37 cellular contexts compared by ENCODE assay signal in genomic region chr5:60948738-60949137, GRCh38. TPM values are rescaled to one million over a fixed set of nuclear protein-coding genes. Genes with fewer than 3 reads are reported as not detected.
DNase-seq lines count a peak whose midpoint lies in the region; ATAC-seq, FAIRE-seq and TF ChIP-seq lines count a peak whose summit lies in the region.
"Had no signal": no experiment of that assay in that cellular context is flagged by ENCODE, and none has a peak within 500 bp of the region (broad histone marks: within the 10 kb centered on the region; RNA-seq: fewer than 3 reads in every experiment).

No MANE protein-coding gene starts in this region.

- H2AFZ ChIP-seq in K562 (ENCODE audit: low read depth, low read length), result no peak overlapping the region

- H3K36me3 Mint-ChIP-seq in activated naive CD8-positive, alpha-beta T cell, result peaks cover 4% of the 10 kb centered on the region
- H3K36me3 Mint-ChIP-seq in activated naive CD8-positive, alpha-beta T cell treated with anti-CD3 and anti-CD28 coated beads, Interleukin-2, amount 50 U/mL, for 24 hours (ENCODE audit: low read depth), result peaks cover 12% of the 10 kb centered on the region
- peaks cover 7% of the 10 kb centered on the region for H3K36me3 Mint-ChIP-seq in neural crest cell (ENCODE audit: low read depth)
- peaks cover 3% of the 10 kb centered on the region for H3K36me3 Mint-ChIP-seq in activated T-cell treated with anti-CD3 and anti-CD28 coated beads, Interleukin-2, amount 50 U/mL, for 4 hours (ENCODE audit: insufficient read depth)
- H3K36me3 Mint-ChIP-seq: CD14-positive monocyte; CD4-positive, CD25-positive, alpha-beta regulatory T cell had no signal

- DNase-seq in activated naive CD8-positive, alpha-beta T cell treated with anti-CD3 and anti-CD28 coated beads, Interleukin-2, amount 50 U/mL, for 24 hours, result no peak
- DNase-seq in K562 (ENCODE audit: extremely low read depth in 1 of 4, low spot score in 3 of 4) (no peak), neural crest cell (ENCODE audit: low read depth, low spot score) (no peak)
- DNase-seq in activated T-cell treated with anti-CD3 and anti-CD28 coated beads, Interleukin-2, amount 50 U/mL, for 4 hours, result no peak
- DNase-seq: 8988T; ACHN; AML-193; BE2C; C1 segment of cervical spinal cord; Caco-2; Calu3; CD4-positive, alpha-beta memory T cell; CD4-positive, alpha-beta T cell; CD4-positive, CD25-positive, alpha-beta regulatory T cell; CD8-positive, alpha-beta memory T cell; CD8-positive, alpha-beta T cell; COR-L47; DMS 273 treated with DMSO at 0.1 percent for 48 hours; DMS153; DMS53; DMS79; DMS79 treated with DMSO at 0.1 percent for 48 hours; DND-41; EL had no signal

- H3K27me3 ChIP-seq in K562 (ENCODE audit: control insufficient read depth in 2 of 2, insufficient read depth in 2 of 2, low read length in 2 of 2), result no peaks in the 10 kb centered on the region
- H3K27me3 ChIP-seq: BE2C; BLaER1; BLaER1 treated with 17β-estradiol and CSF1 and Interleukin-3, amounts not matched to agents 10 nM and 100 nM had no signal

- H4K20me1 ChIP-seq in K562 (replicated peaks; ENCODE audit: control insufficient read depth, insufficient read depth, low read length), result no peaks in the 10 kb centered on the region

- H3K27ac ChIP-seq in HEK293 (ENCODE audit: extremely low read depth, low read depth, low read length) (no peak overlapping the region), K562 (ENCODE audit: extremely low read depth, low read depth, low read length) (no peak overlapping the region)
- H3K27ac ChIP-seq: 22Rv1; A549; BLaER1; BLaER1 treated with 17β-estradiol and CSF1 and Interleukin-3, amounts not matched to agents 10 nM and 100 nM; C4-2B had no signal

- no peak overlapping the region for H3K4me3 ChIP-seq in HEK293 (ENCODE audit: low read depth, low read length)
- no peak overlapping the region for H3K4me3 ChIP-seq in K562
- H3K4me3 ChIP-seq: A549; BLaER1; BLaER1 treated with 17β-estradiol and CSF1 and Interleukin-3, amounts not matched to agents 10 nM and 100 nM had no signal

- POLR2A ChIA-PET in HEK293 (lab: Yijun Ruan, JAX) (no interaction called here), K562 (lab: Yijun Ruan, JAX) (no interaction called here)

- no peak for TF ChIP-seq POLR2A in K562 (conservative IDR thresholded peaks at IDR 0.05)

- H3K27me3 Mint-ChIP-seq in activated naive CD8-positive, alpha-beta T cell, result no peaks in the 10 kb centered on the region
- H3K27me3 Mint-ChIP-seq in activated naive CD8-positive, alpha-beta T cell treated with anti-CD3 and anti-CD28 coated beads, Interleukin-2, amount 50 U/mL, for 24 hours, result no peaks in the 10 kb centered on the region
- no peaks in the 10 kb centered on the region for H3K27me3 Mint-ChIP-seq in neural crest cell (ENCODE audit: low read depth)
- no peaks in the 10 kb centered on the region for H3K27me3 Mint-ChIP-seq in activated T-cell treated with anti-CD3 and anti-CD28 coated beads, Interleukin-2, amount 50 U/mL, for 4 hours (ENCODE audit: low read depth)
- H3K27me3 Mint-ChIP-seq: B cell; CD4-positive, alpha-beta memory T cell; CD4-positive, alpha-beta T cell; CD4-positive, CD25-positive, alpha-beta regulatory T cell had no signal

- ATAC-seq in activated naive CD8-positive, alpha-beta T cell treated with anti-CD3 and anti-CD28 coated beads, Interleukin-2, amount 50 U/mL, for 24 hours, result no peak
- ATAC-seq in K562, result no peak
- no peak for ATAC-seq in HG03175 (IDR thresholded peaks at IDR 0.05; ENCODE audit: unreplicated experiment)
- ATAC-seq in GM21390 (IDR thresholded peaks at IDR 0.05; ENCODE audit: unreplicated experiment), result no peak
- ATAC-seq in activated T-cell treated with anti-CD3 and anti-CD28 coated beads, Interleukin-2, amount 50 U/mL, for 4 hours, result no peak
- ATAC-seq: A549; CD8-positive, alpha-beta T cell had no signal

- no peak overlapping the region for H3K9ac ChIP-seq in K562 (ENCODE audit: insufficient read depth in 1 of 2, low read depth in 2 of 2, low read length in 2 of 2)
- H3K9ac ChIP-seq: BLaER1; BLaER1 treated with 17β-estradiol and CSF1 and Interleukin-3, amounts not matched to agents 10 nM and 100 nM had no signal

- H3K9me3 Mint-ChIP-seq in activated naive CD8-positive, alpha-beta T cell (ENCODE audit: low read depth), result no peaks in the 10 kb centered on the region
- peaks cover 4% of the 10 kb centered on the region for H3K9me3 Mint-ChIP-seq in activated naive CD8-positive, alpha-beta T cell treated with anti-CD3 and anti-CD28 coated beads, Interleukin-2, amount 50 U/mL, for 24 hours
- H3K9me3 Mint-ChIP-seq in neural crest cell, result peaks cover 3% of the 10 kb centered on the region
- no peaks in the 10 kb centered on the region for H3K9me3 Mint-ChIP-seq in activated T-cell treated with anti-CD3 and anti-CD28 coated beads, Interleukin-2, amount 50 U/mL, for 4 hours
- H3K9me3 Mint-ChIP-seq: CD4-positive, alpha-beta memory T cell; CD4-positive, alpha-beta T cell; CD4-positive, CD25-positive, alpha-beta regulatory T cell; CD8-positive, alpha-beta memory T cell; CD8-positive, alpha-beta T cell had no signal

- TF ChIP-seq CTCF in HEK293 (tag by site-specific recombination; IDR thresholded peaks at IDR 0.05), result no peak
- no peak for TF ChIP-seq CTCF in K562 (IDR thresholded peaks at IDR 0.05 in 2 of 3, conservative IDR thresholded peaks at IDR 0.05 in 1 of 3; ENCODE audit: insufficient read depth in 2 of 3, low read depth in 1 of 3, low read length in 3 of 3)
- TF ChIP-seq CTCF in neural crest cell (conservative IDR thresholded peaks at IDR 0.05), result no peak

- H3K4me2 ChIP-seq in K562 (ENCODE audit: insufficient read depth, low read length), result no peak overlapping the region
- H3K4me2 ChIP-seq: A549; BLaER1; BLaER1 treated with 17β-estradiol and CSF1 and Interleukin-3, amounts not matched to agents 10 nM and 100 nM had no signal

- H3K4me1 Mint-ChIP-seq in activated naive CD8-positive, alpha-beta T cell (ENCODE audit: low read depth), result peaks cover 38% of the 10 kb centered on the region
- H3K4me1 Mint-ChIP-seq in activated naive CD8-positive, alpha-beta T cell treated with anti-CD3 and anti-CD28 coated beads, Interleukin-2, amount 50 U/mL, for 24 hours, result peaks cover 27% of the 10 kb centered on the region
- H3K4me1 Mint-ChIP-seq in neural crest cell, result peaks cover 20% of the 10 kb centered on the region
- H3K4me1 Mint-ChIP-seq in activated T-cell treated with anti-CD3 and anti-CD28 coated beads, Interleukin-2, amount 50 U/mL, for 4 hours (ENCODE audit: low read depth), result peaks cover 29% of the 10 kb centered on the region

- H3K36me3 ChIP-seq in HEK293 (ENCODE audit: control insufficient read depth in 2 of 2, insufficient read depth in 1 of 2, low read length in 2 of 2), result no peaks in the 10 kb centered on the region
- peaks cover 4% of the 10 kb centered on the region; the same call in 2 of the 3 replicates for H3K36me3 ChIP-seq in K562 (ENCODE audit: control insufficient read depth, insufficient read depth, low read length)
- H3K36me3 ChIP-seq: BE2C had no signal

- H3K9me1 ChIP-seq in K562 (ENCODE audit: control insufficient read depth, insufficient read depth, low read length), result no peaks in the 10 kb centered on the region

- no peak overlapping the region for H3K27ac Mint-ChIP-seq in activated naive CD8-positive, alpha-beta T cell
- H3K27ac Mint-ChIP-seq in activated naive CD8-positive, alpha-beta T cell treated with anti-CD3 and anti-CD28 coated beads, Interleukin-2, amount 50 U/mL, for 24 hours, result no peak overlapping the region
- no peak overlapping the region for H3K27ac Mint-ChIP-seq in neural crest cell (ENCODE audit: unreplicated experiment)
- H3K27ac Mint-ChIP-seq: B cell; CD4-positive, alpha-beta memory T cell; CD4-positive, alpha-beta T cell; CD4-positive, CD25-positive, alpha-beta regulatory T cell; CD8-positive, alpha-beta memory T cell; CD8-positive, alpha-beta T cell had no signal

- H3K4me3 Mint-ChIP-seq in activated naive CD8-positive, alpha-beta T cell, result peak overlapping the region; percentile 15
- no peak overlapping the region for H3K4me3 Mint-ChIP-seq in activated naive CD8-positive, alpha-beta T cell treated with anti-CD3 and anti-CD28 coated beads, Interleukin-2, amount 50 U/mL, for 24 hours
- H3K4me3 Mint-ChIP-seq in neural crest cell, result peak overlapping the region; percentile 65
- no peak overlapping the region for H3K4me3 Mint-ChIP-seq in activated T-cell treated with anti-CD3 and anti-CD28 coated beads, Interleukin-2, amount 50 U/mL, for 4 hours
- H3K4me3 Mint-ChIP-seq: B cell; CD14-positive monocyte; CD4-positive, alpha-beta memory T cell; CD4-positive, alpha-beta T cell; CD8-positive, alpha-beta T cell had no signal

- BruUV-seq in K562 (replicated peaks; lab: Mats Ljungman, UMichigan), result no TSS peak

- intact Hi-C loops in K562 (cut with micrococcal nuclease), result loop anchor here (5.0 kb wide), 1 partner anchor 271 kb away; no protein-coding TSS in a partner anchor

- WGBS in K562 (ENCODE audit: insufficient coverage, low coverage, missing lambda C conversion rate), result 67% methylated on average over 1 of the region's 1 CpG

- no peaks in the 10 kb centered on the region for H3K4me1 ChIP-seq in HEK293 (ENCODE audit: control insufficient read depth, insufficient read depth, low read length)
- H3K4me1 ChIP-seq in K562 (replicated peaks in 1 of 2; ENCODE audit: control insufficient read depth in 2 of 2, insufficient read depth in 2 of 2, low read length in 2 of 2), result no peaks in the 10 kb centered on the region; a peak in 2 of 5 replicates
- H3K4me1 ChIP-seq: BE2C had no signal

- TF ChIP-seq EP300 in K562 (IDR thresholded peaks at IDR 0.05; ENCODE audit: low read length), result no peak

- in situ Hi-C loops in K562 (cut with MboI), result loop anchor here (25.0 kb wide), 1 partner anchor 261 kb away; no protein-coding TSS in a partner anchor

- CTCF ChIA-PET in HEK293 (lab: Yijun Ruan, JAX), result interaction anchor here (0.5 to 1.1 kb wide), 2 partner anchors 10 to 408 kb away, joined by 3 read pairs; no protein-coding TSS in a partner anchor
- CTCF ChIA-PET in K562 (lab: Yijun Ruan, JAX; ENCODE audit: low intra/inter-chr PET ratio), result interaction anchor here (0.7 kb wide), 1 partner anchor 50 kb away, joined by 3 read pairs; no protein-coding TSS in a partner anchor

- no peak for FAIRE-seq in K562 (lab: Jason Lieb, UNC)
- FAIRE-seq: A204.1, A549, D721Med had no signal

- H3K79me2 ChIP-seq in K562 (ENCODE audit: control insufficient read depth, insufficient read depth, low read length), result peaks cover 90% of the 10 kb centered on the region

- no peaks in the 10 kb centered on the region for H3K9me3 ChIP-seq in HEK293 (ENCODE audit: control insufficient read depth, insufficient read depth, low read depth, low read length)
- H3K9me3 ChIP-seq in K562 (replicated peaks; ENCODE audit: control insufficient read depth, insufficient read depth, low read depth, low read length), result 0 out of 2 replicates have a peak, but pooled peaks cover 2% of the 10 kb centered on the region
- H3K9me3 ChIP-seq: A549, BE2C, Caco-2 had no signal

- TF ChIP-seq RAD21 in K562 (CRISPR knock-in tag; conservative IDR thresholded peaks at IDR 0.05 in 1 of 2, IDR thresholded peaks at IDR 0.05 in 1 of 2), result no peak

RNA-seq across cellular contexts. Expression of gene NDUFAF2, which starts 3.7 kb away (rescaled TPM):
- total RNA-seq in K562 (2011; cell fraction: chromatin; rRNA removed; ENCODE audit: low replicate concordance), result 8.3 and 9.4 TPM in 2 replicates
- total RNA-seq in K562 (2011; cell fraction: nucleolus; rRNA removed), result 14.2 and 15.7 TPM in 2 replicates
- total RNA-seq in K562 (2011; cell fraction: nucleoplasm; rRNA removed), result 8.9 and 10.3 TPM in 2 replicates
- total RNA-seq in K562 (2014; rRNA removed), result 61.5 and 66.4 TPM in 2 replicates
- 95.9 and 104 TPM in 2 replicates for total RNA-seq in K562 (2014; rRNA removed; fragmentation: Illumina TruSeq; extraction: Trizol)
- total RNA-seq in K562 (2015; rRNA removed; fragmentation: Illumina TruSeq; extraction: Trizol), result 89.3 and 93.6 TPM in 2 replicates
- 56.0 and 58.9 TPM in 2 replicates for total RNA-seq in K562 (2021)
- polyA plus RNA-seq in K562 (2011; rRNA removed), result 55.5 and 64.3 TPM in 2 replicates
- polyA plus RNA-seq in K562 (2011; cell fraction: cytosol; rRNA removed), result 11.2 and 17.8 TPM in 2 replicates
- polyA plus RNA-seq in K562 (2011; cell fraction: nucleus; rRNA removed), result 11.4 and 15.6 TPM in 2 replicates
- polyA plus RNA-seq in K562 (2012), result 52.2 and 79.7 TPM in 2 replicates
- 81.0 and 100 TPM in 2 replicates for polyA plus RNA-seq in K562 (2014; fragmentation: Illumina TruSeq; extraction: Trizol)
- polyA plus RNA-seq in K562 (2014; fragmentation: Nextera tagmentation; extraction: Ambion mirVana), result 100 to 1,000 TPM; 140 to 155 TPM
- 112 and 128 TPM in 2 replicates for polyA plus RNA-seq in K562 (2014; rRNA removed)
- polyA minus RNA-seq in K562 (2011; rRNA and poly(A)+ RNA removed), result 13.2 and 13.3 TPM in 2 replicates
- polyA minus RNA-seq in K562 (2011; cell fraction: cytosol; rRNA and poly(A)+ RNA removed), result 14.3 and 27.4 TPM in 2 replicates
- 19.0 and 30.5 TPM in 2 replicates for polyA minus RNA-seq in K562 (2011; cell fraction: nucleus; rRNA and poly(A)+ RNA removed)
- 37.7 and 38.4 TPM in 2 replicates for total RNA-seq in neural crest cell
- total RNA-seq in activated T-cell treated with anti-CD3 and anti-CD28 coated beads, Interleukin-2, amount 50 U/mL, for 4 hours, result 10 to 100 TPM; 43.7 to 47.8 (median 45.0) TPM

RNA-seq across cellular contexts. Expression of gene ERCC8, which starts 3.9 kb away (rescaled TPM):
- total RNA-seq in K562 (2011; cell fraction: chromatin; rRNA removed; ENCODE audit: low replicate concordance), result 22.7 and 43.4 TPM in 2 replicates
- 10.0 and 16.1 TPM in 2 replicates for total RNA-seq in K562 (2011; cell fraction: nucleolus; rRNA removed)
- total RNA-seq in K562 (2011; cell fraction: nucleoplasm; rRNA removed), result 21.8 and 37.2 TPM in 2 replicates
- total RNA-seq in K562 (2014; rRNA removed) (10.1 and 14.6 TPM in 2 replicates), K562 (2014; rRNA removed; fragmentation: Illumina TruSeq; extraction: Trizol) (29.0 and 30.0 TPM in 2 replicates), K562 (2015; rRNA removed; fragmentation: Illumina TruSeq; extraction: Trizol) (24.4 and 24.8 TPM in 2 replicates), K562 (2021) (14.1 and 15.6 TPM in 2 replicates), neural crest cell (24.0 and 24.1 TPM in 2 replicates)
- polyA plus RNA-seq in K562 (2011; rRNA removed) (36.7 and 41.8 TPM in 2 replicates), K562 (2014; fragmentation: Illumina TruSeq; extraction: Trizol) (19.1 and 20.4 TPM in 2 replicates), K562 (2014; fragmentation: Nextera tagmentation; extraction: Ambion mirVana) (10 to 100 TPM; 37.1 to 39.4 TPM), K562 (2014; rRNA removed) (16.1 and 17.1 TPM in 2 replicates)
- 12.6 and 25.9 TPM in 2 replicates for polyA plus RNA-seq in K562 (2011; cell fraction: cytosol; rRNA removed)
- polyA plus RNA-seq in K562 (2011; cell fraction: nucleus; rRNA removed), result 13.4 and 20.6 TPM in 2 replicates
- polyA plus RNA-seq in K562 (2012), result 9.3 and 12.2 TPM in 2 replicates
- polyA minus RNA-seq in K562 (2011; rRNA and poly(A)+ RNA removed), result 32.3 and 39.8 TPM in 2 replicates
- polyA minus RNA-seq in K562 (2011; cell fraction: cytosol; rRNA and poly(A)+ RNA removed), result 18.1 and 18.3 TPM in 2 replicates
- polyA minus RNA-seq in K562 (2011; cell fraction: nucleus; rRNA and poly(A)+ RNA removed), result 20.5 and 34.9 TPM in 2 replicates
- total RNA-seq in activated T-cell treated with anti-CD3 and anti-CD28 coated beads, Interleukin-2, amount 50 U/mL, for 4 hours, result 10 to 100 TPM in 2 of 3 donors, 1 to 10 TPM in 1; 8.9 to 13.2 (median 10.9) TPM

Comparison
In these comparisons a context has a peak if more than half of its experiments do, and no peak if none do; other contexts are left out.
1. H3K4me3 Mint-ChIP-seq: peak in activated naive CD8-positive, alpha-beta T cell (single experiment) and neural crest cell (single experiment); none in activated naive CD8-positive, alpha-beta T cell treated with anti-CD3 and anti-CD28 coated beads, Interleukin-2, amount 50 U/mL, for 24 hours (single experiment) and activated T-cell treated with anti-CD3 and anti-CD28 coated beads, Interleukin-2, amount 50 U/mL, for 4 hours (single experiment).